Comparison of ENCODE assay signal across 16 cellular contexts in the genomic region with DNA sequence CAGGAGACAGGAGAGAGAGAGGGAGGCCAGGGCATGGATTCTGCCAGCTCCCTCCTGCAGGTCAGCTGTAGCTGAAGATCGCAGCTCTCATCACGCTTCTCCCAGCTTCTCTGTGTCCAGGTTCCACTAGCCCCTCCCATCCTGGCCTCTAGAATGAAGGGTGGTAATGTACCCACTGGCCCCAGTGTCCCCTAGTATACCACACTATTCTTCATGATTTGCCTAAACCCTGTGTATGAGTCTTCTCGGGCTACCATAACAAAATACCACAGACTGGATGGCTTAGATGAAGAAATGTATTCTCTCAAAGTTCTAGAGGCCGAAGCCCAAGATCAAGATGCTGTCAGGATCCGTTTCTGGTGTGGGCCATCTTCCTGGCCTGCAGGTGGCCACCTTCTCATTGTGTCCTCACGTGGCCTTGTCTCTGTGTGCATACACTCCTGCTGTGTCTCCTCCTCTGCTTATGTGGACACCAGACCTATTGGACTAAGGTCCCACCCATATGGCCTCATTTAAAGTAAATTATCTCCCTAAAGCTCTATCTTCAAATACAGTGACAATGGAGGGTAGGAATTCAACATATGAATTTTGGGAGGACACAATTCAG.
DNase-seq lines count a peak whose midpoint lies in the region; ATAC-seq and TF ChIP-seq lines count a peak whose summit lies in the region.
"Had no signal": no experiment of that assay in that cellular context is flagged by ENCODE, and none has a peak within 500 bp of the region (broad histone marks: within the 10 kb centered on the region; RNA-seq: fewer than 3 reads in every experiment).

No MANE protein-coding gene starts in this region.

- POLR2A ChIA-PET in PC-3 (lab: Charles Lee; ENCODE audit: unreplicated experiment): no interaction called here
- POLR2A ChIA-PET in OCI-LY7 (lab: Charles Lee): interaction anchor here (0.5 kb wide), 1 partner anchor 125 kb away, joined by 3 read pairs; no protein-coding TSS in a partner anchor

- CTCF ChIA-PET in PC-3 (lab: Charles Lee): no interaction called here
- CTCF ChIA-PET in OCI-LY7 (lab: Charles Lee; ENCODE audit: unreplicated experiment): no interaction called here
- CTCF ChIA-PET in activated CD8-positive, alpha-beta memory T cell treated with anti-CD3 and anti-CD28 coated beads, Interleukin-2, amount 10 ng/mL, durations not matched to agents 7 days and 5 days (lab: Charles Lee): interaction anchor here (0.6 kb wide), 1 partner anchor 227 kb away, joined by 4 read pairs; no protein-coding TSS in a partner anchor

- H3K4me2 ChIP-seq in PC-3 (ENCODE audit: low read length): no peak overlapping the region
- H3K4me2 ChIP-seq in OCI-LY7 (ENCODE audit: low read length): no peak overlapping the region

- H3K4me1 ChIP-seq in PC-3 (ENCODE audit: insufficient read depth, low read length): peaks cover 16% of the 10 kb centered on the region
- H3K4me1 ChIP-seq in right lobe of liver: no peaks in the 10 kb centered on the region
- H3K4me1 ChIP-seq in upper lobe of left lung: no peaks in the 10 kb centered on the region
- peaks cover 7% of the 10 kb centered on the region for H3K4me1 ChIP-seq in OCI-LY7 (ENCODE audit: insufficient read depth, low read length, poor library complexity, severe bottlenecking)
- H3K4me1 ChIP-seq: BE2C had no signal

- no peak for TF ChIP-seq EP300 in upper lobe of left lung (IDR thresholded peaks at IDR 0.05)

- no peaks in the 10 kb centered on the region for H3F3A ChIP-seq in PC-3 (ENCODE audit: low read length, unreplicated experiment)

- H3K9me2 ChIP-seq in PC-3 (replicated peaks; ENCODE audit: low read length) (no peaks in the 10 kb centered on the region), OCI-LY7 (ENCODE audit: insufficient read depth, low read length) (no peaks in the 10 kb centered on the region)

- no peak overlapping the region for H2AFZ ChIP-seq in PC-3 (ENCODE audit: low read length)
- H2AFZ ChIP-seq in OCI-LY7 (ENCODE audit: low read length): no peak overlapping the region

- peaks cover 4 to 8% of the 10 kb centered on the region in 2 donors for H3K9me3 Mint-ChIP-seq in stimulated activated naive CD8-positive, alpha-beta T cell treated with anti-CD3 and anti-CD28 coated beads, Interleukin-15, amount 100 ng/mL, for 72 hours
- H3K9me3 Mint-ChIP-seq in endothelial cell (ENCODE audit: unreplicated experiment): no peaks in the 10 kb centered on the region
- no peaks in the 10 kb centered on the region for H3K9me3 Mint-ChIP-seq in activated CD8-positive, alpha-beta memory T cell treated with anti-CD3 and anti-CD28 coated beads, Interleukin-2, amount 10 ng/mL, durations not matched to agents 7 days and 5 days (ENCODE audit: low read depth)
- H3K9me3 Mint-ChIP-seq: CD4-positive, alpha-beta memory T cell; HFFc6 had no signal

- intact Hi-C loops in PC-3 (cut with micrococcal nuclease) (no loop called here), right lobe of liver (cut with DNase I) (no loop called here), OCI-LY7 (cut with micrococcal nuclease; ENCODE audit: unreplicated experiment) (no loop called here)

- H3K27me3 ChIP-seq in PC-3 (ENCODE audit: low read length) (no peaks in the 10 kb centered on the region), right lobe of liver (no peaks in the 10 kb centered on the region), upper lobe of left lung (no peaks in the 10 kb centered on the region)
- H3K27me3 ChIP-seq: BE2C had no signal

- WGBS in right lobe of liver (ENCODE audit: insufficient coverage, low coverage, low lambda C conversion rate, missing lambda C conversion rate): 56% methylated on average over 3 of the region's 6 CpGs
- 88 to 97% methylated on average over 6 of the region's 6 CpGs for WGBS in upper lobe of left lung, 2 donors

- H3K4me3 ChIP-seq in PC-3 (ENCODE audit: low read length) (no peak overlapping the region), right lobe of liver (no peak overlapping the region), upper lobe of left lung (no peak overlapping the region), OCI-LY7 (ENCODE audit: low read depth, low read length, poor library complexity, severe bottlenecking) (no peak overlapping the region)
- H3K4me3 ChIP-seq: HAP-1 had no signal

- H3K36me3 ChIP-seq in PC-3 (ENCODE audit: low read depth, low read length) (no peaks in the 10 kb centered on the region), right lobe of liver (no peaks in the 10 kb centered on the region), upper lobe of left lung (no peaks in the 10 kb centered on the region), OCI-LY7 (ENCODE audit: insufficient read depth, low read length) (no peaks in the 10 kb centered on the region)
- H3K36me3 ChIP-seq: BE2C, HAP-1 had no signal

- no peak for ATAC-seq in stimulated activated naive CD8-positive, alpha-beta T cell treated with anti-CD3 and anti-CD28 coated beads, Interleukin-15, amount 100 ng/mL, for 72 hours
- ATAC-seq in stimulated activated naive CD8-positive, alpha-beta T cell treated with anti-CD3 and anti-CD28 coated beads, Interleukin-15, Interleukin-2, amounts not matched to agents 100 U/mL and 50 U/mL, for 24 hours: no peak
- no peak for ATAC-seq in PC-3
- peak; percentile 41 to 50 (median 48) for ATAC-seq in right lobe of liver
- ATAC-seq in upper lobe of left lung (ENCODE audit: low FRiP score in 2 of 2): no peak
- no peak for ATAC-seq in activated CD8-positive, alpha-beta memory T cell treated with anti-CD3 and anti-CD28 coated beads, Interleukin-2, amount 10 ng/mL, durations not matched to agents 7 days and 5 days

- TF ChIP-seq CTCF in PC-3 (conservative IDR thresholded peaks at IDR 0.05; ENCODE audit: low read depth, low read length): 0 out of 2 replicates have a peak, but pooled peaks have one; percentile 18
- TF ChIP-seq CTCF in endothelial cell (IDR thresholded peaks at IDR 0.05; ENCODE audit: unreplicated experiment): no peak
- peak in 2 of 4 donors; percentile 11 to 13 for TF ChIP-seq CTCF in right lobe of liver (IDR thresholded peaks at IDR 0.05)
- TF ChIP-seq CTCF in upper lobe of left lung (IDR thresholded peaks at IDR 0.05): no peak
- no peak for TF ChIP-seq CTCF in OCI-LY7 (conservative IDR thresholded peaks at IDR 0.05; ENCODE audit: low read length)

- no peaks in the 10 kb centered on the region for H3K27me3 Mint-ChIP-seq in stimulated activated naive CD8-positive, alpha-beta T cell treated with anti-CD3 and anti-CD28 coated beads, Interleukin-15, amount 100 ng/mL, for 72 hours
- H3K27me3 Mint-ChIP-seq in endothelial cell (ENCODE audit: unreplicated experiment): peaks cover 4% of the 10 kb centered on the region
- no peaks in the 10 kb centered on the region for H3K27me3 Mint-ChIP-seq in activated CD8-positive, alpha-beta memory T cell treated with anti-CD3 and anti-CD28 coated beads, Interleukin-2, amount 10 ng/mL, durations not matched to agents 7 days and 5 days

- H3K9me3 ChIP-seq in PC-3 (ENCODE audit: low read length) (no peaks in the 10 kb centered on the region), right lobe of liver (no peaks in the 10 kb centered on the region), upper lobe of left lung (no peaks in the 10 kb centered on the region), OCI-LY7 (ENCODE audit: low read length) (no peaks in the 10 kb centered on the region)
- H3K9me3 ChIP-seq: BE2C, HAP-1 had no signal

- H3K79me2 ChIP-seq in PC-3 (ENCODE audit: low read length): no peaks in the 10 kb centered on the region
- no peaks in the 10 kb centered on the region for H3K79me2 ChIP-seq in OCI-LY7 (ENCODE audit: insufficient read depth, low read depth, low read length)

- no peak for DNase-seq in stimulated activated naive CD8-positive, alpha-beta T cell treated with anti-CD3 and anti-CD28 coated beads, Interleukin-15, amount 100 ng/mL, for 72 hours
- no peak for DNase-seq in stimulated activated naive CD8-positive, alpha-beta T cell treated with anti-CD3 and anti-CD28 coated beads, Interleukin-15, Interleukin-2, amounts not matched to agents 100 U/mL and 50 U/mL, for 24 hours
- DNase-seq in PC-3 (no peak), endothelial cell (ENCODE audit: low spot score) (no peak), right lobe of liver (no peak), upper lobe of left lung (no peak), OCI-LY7 (ENCODE audit: low spot score) (no peak)
- no peak for DNase-seq in activated CD8-positive, alpha-beta memory T cell treated with anti-CD3 and anti-CD28 coated beads, Interleukin-2, amount 10 ng/mL, durations not matched to agents 7 days and 5 days
- DNase-seq: BE2C; CD4-positive, alpha-beta memory T cell; DMS153; DMS79 treated with DMSO at 0.1 percent for 48 hours; GDM1; HFFc6 had no signal

- H3K36me3 Mint-ChIP-seq in endothelial cell (ENCODE audit: low read depth, unreplicated experiment): peaks cover 4% of the 10 kb centered on the region
- H3K36me3 Mint-ChIP-seq in activated CD8-positive, alpha-beta memory T cell treated with anti-CD3 and anti-CD28 coated beads, Interleukin-2, amount 10 ng/mL, durations not matched to agents 7 days and 5 days: peaks cover 1% of the 10 kb centered on the region
- H3K36me3 Mint-ChIP-seq: CD4-positive, alpha-beta memory T cell had no signal

- no peak overlapping the region for H3K9ac ChIP-seq in PC-3 (ENCODE audit: low read length)

- no peak for TF ChIP-seq POLR2A in right lobe of liver (IDR thresholded peaks at IDR 0.05)
- no peak for TF ChIP-seq POLR2A in upper lobe of left lung (IDR thresholded peaks at IDR 0.05)

- BruUV-seq in PC-3 (replicated peaks; lab: Mats Ljungman, UMichigan) (no TSS peak), OCI-LY7 (replicated peaks; lab: Mats Ljungman, UMichigan) (no TSS peak)

- H3K27ac ChIP-seq in PC-3 (ENCODE audit: low read length) (no peak overlapping the region), right lobe of liver (no peak overlapping the region), upper lobe of left lung (no peak overlapping the region), OCI-LY7 (ENCODE audit: low read depth, low read length, poor library complexity, severe bottlenecking) (no peak overlapping the region)
- H3K27ac ChIP-seq: C4-2B had no signal

- H4K20me1 ChIP-seq in PC-3 (ENCODE audit: low read length): no peaks in the 10 kb centered on the region
- no peaks in the 10 kb centered on the region for H4K20me1 ChIP-seq in OCI-LY7 (ENCODE audit: insufficient read depth, low read length)

- no peak overlapping the region for H3K4me3 Mint-ChIP-seq in stimulated activated naive CD8-positive, alpha-beta T cell treated with anti-CD3 and anti-CD28 coated beads, Interleukin-15, amount 100 ng/mL, for 72 hours
- peak overlapping the region; percentile 22 for H3K4me3 Mint-ChIP-seq in endothelial cell (ENCODE audit: unreplicated experiment)
- no peak overlapping the region for H3K4me3 Mint-ChIP-seq in activated CD8-positive, alpha-beta memory T cell treated with anti-CD3 and anti-CD28 coated beads, Interleukin-2, amount 10 ng/mL, durations not matched to agents 7 days and 5 days
- H3K4me3 Mint-ChIP-seq: CD4-positive, alpha-beta memory T cell; HFFc6 had no signal

- H3K27ac Mint-ChIP-seq in stimulated activated naive CD8-positive, alpha-beta T cell treated with anti-CD3 and anti-CD28 coated beads, Interleukin-15, amount 100 ng/mL, for 72 hours: peak overlapping the region; percentile 13 to 44
- no peak overlapping the region for H3K27ac Mint-ChIP-seq in endothelial cell (ENCODE audit: unreplicated experiment)
- no peak overlapping the region for H3K27ac Mint-ChIP-seq in activated CD8-positive, alpha-beta memory T cell treated with anti-CD3 and anti-CD28 coated beads, Interleukin-2, amount 10 ng/mL, durations not matched to agents 7 days and 5 days
- H3K27ac Mint-ChIP-seq: CD4-positive, alpha-beta memory T cell; HFFc6 had no signal

- peaks cover 14% of the 10 kb centered on the region for H3K4me1 Mint-ChIP-seq in stimulated activated naive CD8-positive, alpha-beta T cell treated with anti-CD3 and anti-CD28 coated beads, Interleukin-15, amount 100 ng/mL, for 72 hours
- peaks cover 10% of the 10 kb centered on the region for H3K4me1 Mint-ChIP-seq in endothelial cell (ENCODE audit: unreplicated experiment)
- H3K4me1 Mint-ChIP-seq in activated CD8-positive, alpha-beta memory T cell treated with anti-CD3 and anti-CD28 coated beads, Interleukin-2, amount 10 ng/mL, durations not matched to agents 7 days and 5 days: peaks cover 34% of the 10 kb centered on the region
- H3K4me1 Mint-ChIP-seq: CD4-positive, alpha-beta memory T cell had no signal

Comparison
In these comparisons a context has a peak if more than half of its experiments do, and no peak if none do; other contexts are left out.
1. ATAC-seq: peak in right lobe of liver (4 of 4); none in stimulated activated naive CD8-positive, alpha-beta T cell treated with anti-CD3 and anti-CD28 coated beads, Interleukin-15, amount 100 ng/mL, for 72 hours (single experiment), stimulated activated naive CD8-positive, alpha-beta T cell treated with anti-CD3 and anti-CD28 coated beads, Interleukin-15, Interleukin-2, amounts not matched to agents 100 U/mL and 50 U/mL, for 24 hours (single experiment), PC-3 (single experiment), upper lobe of left lung (0 of 2) and activated CD8-positive, alpha-beta memory T cell treated with anti-CD3 and anti-CD28 coated beads, Interleukin-2, amount 10 ng/mL, durations not matched to agents 7 days and 5 days (single experiment).
2. H3K27ac Mint-ChIP-seq: peak in stimulated activated naive CD8-positive, alpha-beta T cell treated with anti-CD3 and anti-CD28 coated beads, Interleukin-15, amount 100 ng/mL, for 72 hours (2 of 2); none in endothelial cell (single experiment) and activated CD8-positive, alpha-beta memory T cell treated with anti-CD3 and anti-CD28 coated beads, Interleukin-2, amount 10 ng/mL, durations not matched to agents 7 days and 5 days (single experiment).